8 cellular contexts compared by ENCODE assay signal in genomic region chr1:207962716-207963428, GRCh38. TPM values are rescaled to one million over a fixed set of nuclear protein-coding genes. Genes with fewer than 3 reads are reported as not detected.
A peak's percentile ranks its signal among the peaks of the same experiment; 100 is the strongest.
DNase-seq lines count a peak whose midpoint lies in the region; TF ChIP-seq lines count a peak whose summit lies in the region.

No MANE protein-coding gene starts in this region.

- H3K9me3 ChIP-seq in left ventricle myocardium inferior (replicated peaks) = no peaks in the 10 kb centered on the region

- no peaks in the 10 kb centered on the region for H3K36me3 ChIP-seq in left ventricle myocardium inferior

- H3K9me3 Mint-ChIP-seq in IgD-negative memory B cell = no peaks in the 10 kb centered on the region
- no peaks in the 10 kb centered on the region for H3K9me3 Mint-ChIP-seq in activated naive CD8-positive, alpha-beta T cell treated with anti-CD3 and anti-CD28 coated beads for 36 hours

- TF ChIP-seq CTCF in GM20000 (IDR thresholded peaks at IDR 0.05; ENCODE audit: extremely low read depth, missing control alignments) (no peak), left ventricle myocardium inferior (IDR thresholded peaks at IDR 0.05; ENCODE audit: borderline replicate concordance) (no peak), GM13976 (IDR thresholded peaks at IDR 0.05; ENCODE audit: borderline replicate concordance, control extremely low read depth, extremely low read depth, insufficient read depth, missing control alignments) (no peak)

- peak; percentile 46 for DNase-seq in D341Med (ENCODE audit: low spot score)
- DNase-seq in GM20000 (ENCODE audit: low spot score) = peak; percentile 63
- no peak for DNase-seq in activated naive CD8-positive, alpha-beta T cell treated with anti-CD3 and anti-CD28 coated beads for 36 hours
- peak; percentile 59 for DNase-seq in left ventricle myocardium inferior
- peak; percentile 85 for DNase-seq in posterior vena cava (ENCODE audit: low spot score)
- no peak for DNase-seq in NCI-H446 treated with DMSO at 0.1 percent for 48 hours (lab: John Stamatoyannopoulos, UW)
- DNase-seq in GM13976 (ENCODE audit: low spot score) = no peak

- H3K27me3 ChIP-seq in left ventricle myocardium inferior (ENCODE audit: low read depth) = no peaks in the 10 kb centered on the region

- peaks cover 6 to 11% (median 7%) of the 10 kb centered on the region in 3 donors for H3K4me1 Mint-ChIP-seq in IgD-negative memory B cell
- peaks cover 7% of the 10 kb centered on the region for H3K4me1 Mint-ChIP-seq in activated naive CD8-positive, alpha-beta T cell treated with anti-CD3 and anti-CD28 coated beads for 36 hours

- H3K27ac Mint-ChIP-seq in IgD-negative memory B cell = no peak overlapping the region
- peak overlapping the region; percentile 67 for H3K27ac Mint-ChIP-seq in activated naive CD8-positive, alpha-beta T cell treated with anti-CD3 and anti-CD28 coated beads for 36 hours

- H3K36me3 Mint-ChIP-seq in IgD-negative memory B cell = no peaks in the 10 kb centered on the region
- H3K36me3 Mint-ChIP-seq in activated naive CD8-positive, alpha-beta T cell treated with anti-CD3 and anti-CD28 coated beads for 36 hours = no peaks in the 10 kb centered on the region

- in situ Hi-C loops in GM13976 (cut with MboI; ENCODE audit: low sequenced_read_pairs, unreplicated experiment) = no loop called here

- peak overlapping the region; percentile 100 for H3K27ac ChIP-seq in left ventricle myocardium inferior (replicated peaks)

- H3K4me3 Mint-ChIP-seq in IgD-negative memory B cell = peak overlapping the region; percentile 77 to 93 (median 88)
- H3K4me3 Mint-ChIP-seq in activated naive CD8-positive, alpha-beta T cell treated with anti-CD3 and anti-CD28 coated beads for 36 hours = peak overlapping the region; percentile 83

- peak overlapping the region; percentile 71 for H3K4me3 ChIP-seq in left ventricle myocardium inferior

- H3K27me3 Mint-ChIP-seq in IgD-negative memory B cell = peaks cover 25% of the 10 kb centered on the region
- peaks cover 35% of the 10 kb centered on the region for H3K27me3 Mint-ChIP-seq in activated naive CD8-positive, alpha-beta T cell treated with anti-CD3 and anti-CD28 coated beads for 36 hours

- peaks cover 68% of the 10 kb centered on the region for H3K4me1 ChIP-seq in left ventricle myocardium inferior

- intact Hi-C loops in left ventricle myocardium inferior (cut with micrococcal nuclease) (loop anchor here (5.0 kb wide), 1 partner anchor 71 kb away; no protein-coding TSS in a partner anchor), posterior vena cava (cut with DNase I) (loop anchor here (5.0 to 10.0 kb wide), 5 partner anchors 76 to 1938 kb away; partner anchors contain the start of genes CD55 (in 1 of the 2) and CTSE (in 1 of the 2))

RNA-seq across cellular contexts. Expression of gene CD34, which starts 51.9 kb away (rescaled TPM):
- polyA plus RNA-seq in IgD-negative memory B cell = not detected
- under 1 TPM in 1 of 2 experiments, not detected in 1; 0.02 TPM for total RNA-seq in activated naive CD8-positive, alpha-beta T cell treated with anti-CD3 and anti-CD28 coated beads for 36 hours
- 69.6 TPM for total RNA-seq in left ventricle myocardium inferior
- total RNA-seq in posterior vena cava = 100 to 1,000 TPM in 1 of 2 donors, 10 to 100 TPM in 1; 58.1 to 154 TPM

Comparison
In these comparisons a context has a peak if more than half of its experiments do, and no peak if none do; other contexts are left out.
1. DNase-seq: peak in D341Med (single experiment), GM20000 (single experiment), left ventricle myocardium inferior (single experiment) and posterior vena cava (single experiment); none in activated naive CD8-positive, alpha-beta T cell treated with anti-CD3 and anti-CD28 coated beads for 36 hours (single experiment), NCI-H446 treated with DMSO at 0.1 percent for 48 hours (single experiment) and GM13976 (single experiment).
2. RNA of gene CD34, which starts 51.9 kb away (total RNA-seq): 58.1 to 154 TPM in posterior vena cava and 69.6 TPM in left ventricle myocardium inferior (single experiment); 0.02 TPM in activated naive CD8-positive, alpha-beta T cell treated with anti-CD3 and anti-CD28 coated beads for 36 hours; every median in the first group is over 10 times any median in the second.